In genomic region chr11:120235024-120235628, GRCh38 we compare ENCODE assay signal across 8 cellular contexts. TPM values are rescaled to one million over a fixed set of nuclear protein-coding genes. Genes with fewer than 3 reads are reported as not detected.
DNase-seq lines count a peak whose midpoint lies in the region; ATAC-seq and TF ChIP-seq lines count a peak whose summit lies in the region.

No MANE protein-coding gene starts in this region.

- H3K36me3 Mint-ChIP-seq in CD4-positive, alpha-beta memory T cell: no peaks in the 10 kb centered on the region
- no peaks in the 10 kb centered on the region for H3K36me3 Mint-ChIP-seq in HFFc6 (ENCODE audit: low read depth)

- intact Hi-C loops in CD4-positive, alpha-beta memory T cell (cut with micrococcal nuclease): loop anchor here (2.0 to 5.0 kb wide), 2 partner anchors 68 to 877 kb away; no protein-coding TSS in a partner anchor

- no peak overlapping the region for H3K27ac Mint-ChIP-seq in CD4-positive, alpha-beta memory T cell
- no peak overlapping the region for H3K27ac Mint-ChIP-seq in HFFc6

- H3K9me3 ChIP-seq in CD4-positive, alpha-beta memory T cell (ENCODE audit: control insufficient read depth in 1 of 2, low read length in 2 of 2): no peaks in the 10 kb centered on the region

- no peak overlapping the region for H3K4me3 Mint-ChIP-seq in CD4-positive, alpha-beta memory T cell
- H3K4me3 Mint-ChIP-seq in HFFc6: no peak overlapping the region

- H3K4me1 ChIP-seq in CD4-positive, alpha-beta memory T cell (ENCODE audit: insufficient read depth, low read length): no peaks in the 10 kb centered on the region

- peaks cover 26 to 30% of the 10 kb centered on the region in 2 donors for H3K27me3 Mint-ChIP-seq in CD4-positive, alpha-beta memory T cell
- peaks cover 27% of the 10 kb centered on the region for H3K27me3 Mint-ChIP-seq in HFFc6 (ENCODE audit: insufficient read depth)

- DNase-seq in CD4-positive, alpha-beta memory T cell: peak in 4 of 5 donors; percentile 26 to 32 (median 29)
- DNase-seq in HFFc6: peak; percentile 30
- peak; percentile 7 for DNase-seq in NCI-H82 treated with DMSO at 0.1 percent for 48 hours (lab: John Stamatoyannopoulos, UW; ENCODE audit: unreplicated experiment)
- peak; percentile 81 for DNase-seq in activated T-cell treated with anti-CD3 and anti-CD28 coated beads, Interleukin-2, amount 50 U/mL, for 48 hours
- DNase-seq in germinal center (ENCODE audit: low spot score): peak; percentile 71
- DNase-seq in retinal pigment epithelial cell (ENCODE audit: low read depth): no peak
- no peak for DNase-seq in pons (ENCODE audit: low spot score)

- no peaks in the 10 kb centered on the region for H3K9me3 Mint-ChIP-seq in CD4-positive, alpha-beta memory T cell
- no peaks in the 10 kb centered on the region for H3K9me3 Mint-ChIP-seq in HFFc6

- H3K36me3 ChIP-seq in CD4-positive, alpha-beta memory T cell (ENCODE audit: insufficient read depth, low read length): no peaks in the 10 kb centered on the region

- no peak for ATAC-seq in GM19324 (IDR thresholded peaks at IDR 0.05; ENCODE audit: low FRiP score, unreplicated experiment)

- no peaks in the 10 kb centered on the region for H3K4me1 Mint-ChIP-seq in CD4-positive, alpha-beta memory T cell
- peaks cover 8% of the 10 kb centered on the region; the same call in 1 of the 2 replicates for H3K4me1 Mint-ChIP-seq in HFFc6 (ENCODE audit: low read depth)

- POLR2A ChIA-PET in CD4-positive, alpha-beta memory T cell (lab: Charles Lee; ENCODE audit: partially characterized antibody): no interaction called here

- no peak overlapping the region for H3K4me3 ChIP-seq in CD4-positive, alpha-beta memory T cell (ENCODE audit: low read length in 2 of 2)
- H3K4me3 ChIP-seq in retinal pigment epithelial cell (ENCODE audit: low read length): no peak overlapping the region

- peak; percentile 91 for TF ChIP-seq CTCF in HFFc6 (IDR thresholded peaks at IDR 0.05)
- TF ChIP-seq CTCF in retinal pigment epithelial cell (conservative IDR thresholded peaks at IDR 0.05; ENCODE audit: low read depth, low read length): peak; percentile 91

- no peaks in the 10 kb centered on the region for H3K27me3 ChIP-seq in CD4-positive, alpha-beta memory T cell (ENCODE audit: insufficient read depth, low read length)

- CTCF ChIA-PET in CD4-positive, alpha-beta memory T cell (lab: Charles Lee; ENCODE audit: partially characterized antibody): interaction anchor here (0.8 to 4.1 kb wide), 4 partner anchors 9 to 68 kb away, joined by 3 to 19 read pairs (median 6); no protein-coding TSS in a partner anchor

- H3K27ac ChIP-seq in CD4-positive, alpha-beta memory T cell (ENCODE audit: low read depth, low read length): no peak overlapping the region

RNA-seq across cellular contexts. Expression of gene POU2F3, which starts 4.8 kb away (rescaled TPM):
- total RNA-seq in CD4-positive, alpha-beta memory T cell: not detected
- not detected for polyA plus RNA-seq in CD4-positive, alpha-beta memory T cell
- not detected for total RNA-seq in HFFc6 (2021; fragmentation: NEBNext Ultra II Directional; extraction: Animal tissue kit (Norgen Biotek cat#: 25700))

RNA-seq across cellular contexts. Expression of gene OAF, which starts 24.3 kb away (rescaled TPM):
- 1 to 10 TPM; 1.3 to 1.5 TPM for total RNA-seq in CD4-positive, alpha-beta memory T cell
- polyA plus RNA-seq in CD4-positive, alpha-beta memory T cell: 1 to 10 TPM; 1.8 to 2.6 TPM
- total RNA-seq in HFFc6 (2021; fragmentation: NEBNext Ultra II Directional; extraction: Animal tissue kit (Norgen Biotek cat#: 25700)): 100 to 1,000 TPM; 111 to 143 (median 123) TPM

Comparison
In these comparisons a context has a peak if more than half of its experiments do, and no peak if none do; other contexts are left out.
1. DNase-seq: peak in CD4-positive, alpha-beta memory T cell (4 of 5), HFFc6 (single experiment), NCI-H82 treated with DMSO at 0.1 percent for 48 hours (single experiment), activated T-cell treated with anti-CD3 and anti-CD28 coated beads, Interleukin-2, amount 50 U/mL, for 48 hours (2 of 2) and germinal center (single experiment); none in retinal pigment epithelial cell (single experiment) and pons (single experiment).
2. RNA of gene OAF, which starts 24.3 kb away (total RNA-seq): 111 to 143 TPM in HFFc6; 1.3 to 1.5 TPM in CD4-positive, alpha-beta memory T cell; every median in the first group is over 10 times any median in the second.